ENCODE assay signal across 1 cellular context in genomic region chr11:17508816-17509215, GRCh38.
TF ChIP-seq lines count a peak whose summit lies in the region.

No MANE protein-coding gene starts in this region.

TF ChIP-seq in A549, 52 proteins besides CTCF, POLR2A, EP300 and RAD21:
- TF ChIP-seq HEYL (CRISPR knock-in tag; IDR thresholded peaks at IDR 0.05) (no peak), FOSL2 (IDR thresholded peaks at IDR 0.05) (no peak), FOSL2 (CRISPR knock-in tag; IDR thresholded peaks at IDR 0.05) (no peak), HDAC2 (IDR thresholded peaks at IDR 0.05) (no peak), NFE2L2 (conservative IDR thresholded peaks at IDR 0.05; ENCODE audit: low read length) (no peak), ZNF302 (CRISPR knock-in tag; IDR thresholded peaks at IDR 0.05) (no peak), MYC (IDR thresholded peaks at IDR 0.05; ENCODE audit: borderline replicate concordance, low read length) (no peak), KDM5A (IDR thresholded peaks at IDR 0.05) (no peak), CBX8 (IDR thresholded peaks at IDR 0.05) (no peak), POLR2AphosphoS2 (conservative IDR thresholded peaks at IDR 0.05; ENCODE audit: low read length) (no peak), EHF (CRISPR knock-in tag; IDR thresholded peaks at IDR 0.05) (no peak), ZFP36 (IDR thresholded peaks at IDR 0.05; ENCODE audit: borderline replicate concordance, partially characterized antibody) (no peak), FOSB (CRISPR knock-in tag; IDR thresholded peaks at IDR 0.05) (no peak)
- TF ChIP-seq, protein P1, sequence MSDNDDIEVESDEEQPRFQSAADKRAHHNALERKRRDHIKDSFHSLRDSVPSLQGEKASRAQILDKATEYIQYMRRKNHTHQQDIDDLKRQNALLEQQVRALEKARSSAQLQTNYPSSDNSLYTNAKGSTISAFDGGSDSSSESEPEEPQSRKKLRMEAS (IDR thresholded peaks at IDR 0.05) = no peak
